In genomic region chr2:71120195-71120594, GRCh38 we compare ENCODE assay signal across 17 cellular contexts.
"Had no signal": no experiment of that assay in that cellular context is flagged by ENCODE, and none has a peak within 500 bp of the region (broad histone marks: within the 10 kb centered on the region; RNA-seq: fewer than 3 reads in every experiment).

No MANE protein-coding gene starts in this region.

- ATAC-seq: activated CD4-positive, alpha-beta T cell treated with anti-CD3 and anti-CD28 coated beads for 36 hours; naive thymus-derived CD4-positive, alpha-beta T cell had no signal

- H3K36me3 ChIP-seq: colonic mucosa, thyroid gland had no signal

- H3K27ac ChIP-seq: colonic mucosa, thyroid gland had no signal

- H3K9me3 ChIP-seq: colonic mucosa, thyroid gland had no signal

- H3K4me1 ChIP-seq: colonic mucosa, thyroid gland had no signal

- H3K27me3 ChIP-seq: colonic mucosa, thyroid gland had no signal

- DNase-seq: activated CD4-positive, alpha-beta T cell treated with anti-CD3 and anti-CD28 coated beads for 36 hours; activated CD4-positive, alpha-beta T cell treated with anti-CD3 and anti-CD28 coated beads, Interleukin-2, amount 50 U/mL, for 48 hours; activated gamma-delta T cell treated with Interleukin-2 at 50 U/mL for 16 hours; activated naive CD8-positive, alpha-beta T cell treated with anti-CD3 and anti-CD28 coated beads for 36 hours; central memory CD4-positive, alpha-beta T cell; colonic mucosa; erythroblast; foreskin fibroblast; glutamatergic neuron; kidney glomerular epithelial cell; mesendoderm; naive thymus-derived CD4-positive, alpha-beta T cell; stimulated activated CD4-positive, alpha-beta T cell treated with anti-CD3 and anti-CD28 coated beads, Interleukin-12 subunit alpha, Interleukin-12 subunit beta, amount 100 ng/mL, for 4 hours; stimulated activated CD4-positive, alpha-beta T cell treated with anti-CD3 and anti-CD28 coated beads, Interleukin-1b, Interleukin-23, amount 100 ng/mL, for 48 hours; stimulated activated CD8-positive, alpha-beta memory T cell treated with anti-CD3 and anti-CD28 coated beads, Interleukin-4, amount 100 ng/mL, for 48 hours; stimulated activated naive CD4-positive, alpha-beta T cell treated with Interleukin-2 at 50 U/mL for 16 hours; thyroid gland had no signal

- H3K4me3 ChIP-seq: colonic mucosa, thyroid gland had no signal
